Comparison of ENCODE assay signal across 1 cellular context in the genomic region with DNA sequence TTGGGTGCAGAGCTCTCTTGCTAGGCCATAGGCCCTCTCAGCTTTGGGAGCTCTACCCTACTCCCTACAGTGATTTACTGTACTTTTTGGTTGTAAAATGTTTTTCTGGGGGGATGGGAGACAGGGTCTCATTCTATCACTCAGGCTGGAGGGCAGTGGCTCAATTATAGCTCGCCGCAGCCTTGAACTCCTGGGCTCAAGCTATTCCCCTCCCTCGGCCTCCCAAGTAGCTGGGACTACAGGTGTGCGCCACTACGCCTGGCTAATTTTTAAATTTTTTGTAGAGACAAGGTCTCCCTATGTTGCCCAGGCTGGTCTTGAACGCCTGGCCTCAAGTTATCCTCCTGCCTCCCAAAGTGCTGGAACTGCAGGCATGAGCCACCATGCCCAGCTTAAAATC.
TF ChIP-seq lines count a peak whose summit lies in the region.

No MANE protein-coding gene starts in this region.

TF ChIP-seq in K562, 482 proteins besides CTCF, POLR2A, EP300 and RAD21 (continued from another document):
- TF ChIP-seq, protein P1, sequence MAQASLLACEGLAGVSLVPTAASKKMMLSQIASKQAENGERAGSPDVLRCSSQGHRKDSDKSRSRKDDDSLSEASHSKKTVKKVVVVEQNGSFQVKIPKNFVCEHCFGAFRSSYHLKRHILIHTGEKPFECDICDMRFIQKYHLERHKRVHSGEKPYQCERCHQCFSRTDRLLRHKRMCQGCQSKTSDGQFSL (CRISPR knock-in tag; IDR thresholded peaks at IDR 0.05) = peak; percentile 30; the same call in 1 of the 2 replicates
- TF ChIP-seq, protein P1 (tag; IDR thresholded peaks at IDR 0.05) = no peak
- TF ChIP-seq PCBP1 (IDR thresholded peaks at IDR 0.05; ENCODE audit: low read depth, low read length, poor library complexity, severe bottlenecking) (no peak), ZNF668 (CRISPR knock-in tag; IDR thresholded peaks at IDR 0.05) (no peak), POU5F1 (IDR thresholded peaks at IDR 0.05; ENCODE audit: borderline replicate concordance, low read depth, low read length, partially characterized antibody) (no peak), ZNF146 (CRISPR knock-in tag; IDR thresholded peaks at IDR 0.05; ENCODE audit: unreplicated experiment) (no peak), PHB2 (IDR thresholded peaks at IDR 0.05; ENCODE audit: low read depth) (no peak), ETS2 (tag; IDR thresholded peaks at IDR 0.05; ENCODE audit: borderline replicate concordance, poor library complexity, severe bottlenecking) (no peak), BRCA1 (IDR thresholded peaks at IDR 0.05) (no peak), BRCA1 (CRISPR knock-in tag; IDR thresholded peaks at IDR 0.05) (no peak), GABPA (tag; conservative IDR thresholded peaks at IDR 0.05; ENCODE audit: low read depth) (no peak), ZNF232 (CRISPR knock-in tag; IDR thresholded peaks at IDR 0.05) (no peak), ZNF57 (CRISPR knock-in tag; IDR thresholded peaks at IDR 0.05) (no peak), ZNF583 (CRISPR knock-in tag; IDR thresholded peaks at IDR 0.05) (no peak), SMARCA5 (IDR thresholded peaks at IDR 0.05) (peak; percentile 21; the same call in 1 of the 2 replicates), NR2F6 (CRISPR knock-in tag; IDR thresholded peaks at IDR 0.05) (no peak)
- TF ChIP-seq, protein P2, sequence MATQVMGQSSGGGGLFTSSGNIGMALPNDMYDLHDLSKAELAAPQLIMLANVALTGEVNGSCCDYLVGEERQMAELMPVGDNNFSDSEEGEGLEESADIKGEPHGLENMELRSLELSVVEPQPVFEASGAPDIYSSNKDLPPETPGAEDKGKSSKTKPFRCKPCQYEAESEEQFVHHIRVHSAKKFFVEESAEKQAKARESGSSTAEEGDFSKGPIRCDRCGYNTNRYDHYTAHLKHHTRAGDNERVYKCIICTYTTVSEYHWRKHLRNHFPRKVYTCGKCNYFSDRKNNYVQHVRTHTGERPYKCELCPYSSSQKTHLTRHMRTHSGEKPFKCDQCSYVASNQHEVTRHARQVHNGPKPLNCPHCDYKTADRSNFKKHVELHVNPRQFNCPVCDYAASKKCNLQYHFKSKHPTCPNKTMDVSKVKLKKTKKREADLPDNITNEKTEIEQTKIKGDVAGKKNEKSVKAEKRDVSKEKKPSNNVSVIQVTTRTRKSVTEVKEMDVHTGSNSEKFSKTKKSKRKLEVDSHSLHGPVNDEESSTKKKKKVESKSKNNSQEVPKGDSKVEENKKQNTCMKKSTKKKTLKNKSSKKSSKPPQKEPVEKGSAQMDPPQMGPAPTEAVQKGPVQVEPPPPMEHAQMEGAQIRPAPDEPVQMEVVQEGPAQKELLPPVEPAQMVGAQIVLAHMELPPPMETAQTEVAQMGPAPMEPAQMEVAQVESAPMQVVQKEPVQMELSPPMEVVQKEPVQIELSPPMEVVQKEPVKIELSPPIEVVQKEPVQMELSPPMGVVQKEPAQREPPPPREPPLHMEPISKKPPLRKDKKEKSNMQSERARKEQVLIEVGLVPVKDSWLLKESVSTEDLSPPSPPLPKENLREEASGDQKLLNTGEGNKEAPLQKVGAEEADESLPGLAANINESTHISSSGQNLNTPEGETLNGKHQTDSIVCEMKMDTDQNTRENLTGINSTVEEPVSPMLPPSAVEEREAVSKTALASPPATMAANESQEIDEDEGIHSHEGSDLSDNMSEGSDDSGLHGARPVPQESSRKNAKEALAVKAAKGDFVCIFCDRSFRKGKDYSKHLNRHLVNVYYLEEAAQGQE (CRISPR knock-in tag; IDR thresholded peaks at IDR 0.05; ENCODE audit: low read depth) = 0 out of 2 replicates have a peak, but pooled peaks have one; percentile 15
- TF ChIP-seq, protein P3, sequence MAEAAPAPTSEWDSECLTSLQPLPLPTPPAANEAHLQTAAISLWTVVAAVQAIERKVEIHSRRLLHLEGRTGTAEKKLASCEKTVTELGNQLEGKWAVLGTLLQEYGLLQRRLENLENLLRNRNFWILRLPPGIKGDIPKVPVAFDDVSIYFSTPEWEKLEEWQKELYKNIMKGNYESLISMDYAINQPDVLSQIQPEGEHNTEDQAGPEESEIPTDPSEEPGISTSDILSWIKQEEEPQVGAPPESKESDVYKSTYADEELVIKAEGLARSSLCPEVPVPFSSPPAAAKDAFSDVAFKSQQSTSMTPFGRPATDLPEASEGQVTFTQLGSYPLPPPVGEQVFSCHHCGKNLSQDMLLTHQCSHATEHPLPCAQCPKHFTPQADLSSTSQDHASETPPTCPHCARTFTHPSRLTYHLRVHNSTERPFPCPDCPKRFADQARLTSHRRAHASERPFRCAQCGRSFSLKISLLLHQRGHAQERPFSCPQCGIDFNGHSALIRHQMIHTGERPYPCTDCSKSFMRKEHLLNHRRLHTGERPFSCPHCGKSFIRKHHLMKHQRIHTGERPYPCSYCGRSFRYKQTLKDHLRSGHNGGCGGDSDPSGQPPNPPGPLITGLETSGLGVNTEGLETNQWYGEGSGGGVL (CRISPR knock-in tag; IDR thresholded peaks at IDR 0.05) = no peak
- TF ChIP-seq, protein P4, sequence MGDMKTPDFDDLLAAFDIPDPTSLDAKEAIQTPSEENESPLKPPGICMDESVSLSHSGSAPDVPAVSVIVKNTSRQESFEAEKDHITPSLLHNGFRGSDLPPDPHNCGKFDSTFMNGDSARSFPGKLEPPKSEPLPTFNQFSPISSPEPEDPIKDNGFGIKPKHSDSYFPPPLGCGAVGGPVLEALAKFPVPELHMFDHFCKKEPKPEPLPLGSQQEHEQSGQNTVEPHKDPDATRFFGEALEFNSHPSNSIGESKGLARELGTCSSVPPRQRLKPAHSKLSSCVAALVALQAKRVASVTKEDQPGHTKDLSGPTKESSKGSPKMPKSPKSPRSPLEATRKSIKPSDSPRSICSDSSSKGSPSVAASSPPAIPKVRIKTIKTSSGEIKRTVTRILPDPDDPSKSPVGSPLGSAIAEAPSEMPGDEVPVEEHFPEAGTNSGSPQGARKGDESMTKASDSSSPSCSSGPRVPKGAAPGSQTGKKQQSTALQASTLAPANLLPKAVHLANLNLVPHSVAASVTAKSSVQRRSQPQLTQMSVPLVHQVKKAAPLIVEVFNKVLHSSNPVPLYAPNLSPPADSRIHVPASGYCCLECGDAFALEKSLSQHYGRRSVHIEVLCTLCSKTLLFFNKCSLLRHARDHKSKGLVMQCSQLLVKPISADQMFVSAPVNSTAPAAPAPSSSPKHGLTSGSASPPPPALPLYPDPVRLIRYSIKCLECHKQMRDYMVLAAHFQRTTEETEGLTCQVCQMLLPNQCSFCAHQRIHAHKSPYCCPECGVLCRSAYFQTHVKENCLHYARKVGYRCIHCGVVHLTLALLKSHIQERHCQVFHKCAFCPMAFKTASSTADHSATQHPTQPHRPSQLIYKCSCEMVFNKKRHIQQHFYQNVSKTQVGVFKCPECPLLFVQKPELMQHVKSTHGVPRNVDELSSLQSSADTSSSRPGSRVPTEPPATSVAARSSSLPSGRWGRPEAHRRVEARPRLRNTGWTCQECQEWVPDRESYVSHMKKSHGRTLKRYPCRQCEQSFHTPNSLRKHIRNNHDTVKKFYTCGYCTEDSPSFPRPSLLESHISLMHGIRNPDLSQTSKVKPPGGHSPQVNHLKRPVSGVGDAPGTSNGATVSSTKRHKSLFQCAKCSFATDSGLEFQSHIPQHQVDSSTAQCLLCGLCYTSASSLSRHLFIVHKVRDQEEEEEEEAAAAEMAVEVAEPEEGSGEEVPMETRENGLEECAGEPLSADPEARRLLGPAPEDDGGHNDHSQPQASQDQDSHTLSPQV (IDR thresholded peaks at IDR 0.05) = no peak
- TF ChIP-seq, protein P5, sequence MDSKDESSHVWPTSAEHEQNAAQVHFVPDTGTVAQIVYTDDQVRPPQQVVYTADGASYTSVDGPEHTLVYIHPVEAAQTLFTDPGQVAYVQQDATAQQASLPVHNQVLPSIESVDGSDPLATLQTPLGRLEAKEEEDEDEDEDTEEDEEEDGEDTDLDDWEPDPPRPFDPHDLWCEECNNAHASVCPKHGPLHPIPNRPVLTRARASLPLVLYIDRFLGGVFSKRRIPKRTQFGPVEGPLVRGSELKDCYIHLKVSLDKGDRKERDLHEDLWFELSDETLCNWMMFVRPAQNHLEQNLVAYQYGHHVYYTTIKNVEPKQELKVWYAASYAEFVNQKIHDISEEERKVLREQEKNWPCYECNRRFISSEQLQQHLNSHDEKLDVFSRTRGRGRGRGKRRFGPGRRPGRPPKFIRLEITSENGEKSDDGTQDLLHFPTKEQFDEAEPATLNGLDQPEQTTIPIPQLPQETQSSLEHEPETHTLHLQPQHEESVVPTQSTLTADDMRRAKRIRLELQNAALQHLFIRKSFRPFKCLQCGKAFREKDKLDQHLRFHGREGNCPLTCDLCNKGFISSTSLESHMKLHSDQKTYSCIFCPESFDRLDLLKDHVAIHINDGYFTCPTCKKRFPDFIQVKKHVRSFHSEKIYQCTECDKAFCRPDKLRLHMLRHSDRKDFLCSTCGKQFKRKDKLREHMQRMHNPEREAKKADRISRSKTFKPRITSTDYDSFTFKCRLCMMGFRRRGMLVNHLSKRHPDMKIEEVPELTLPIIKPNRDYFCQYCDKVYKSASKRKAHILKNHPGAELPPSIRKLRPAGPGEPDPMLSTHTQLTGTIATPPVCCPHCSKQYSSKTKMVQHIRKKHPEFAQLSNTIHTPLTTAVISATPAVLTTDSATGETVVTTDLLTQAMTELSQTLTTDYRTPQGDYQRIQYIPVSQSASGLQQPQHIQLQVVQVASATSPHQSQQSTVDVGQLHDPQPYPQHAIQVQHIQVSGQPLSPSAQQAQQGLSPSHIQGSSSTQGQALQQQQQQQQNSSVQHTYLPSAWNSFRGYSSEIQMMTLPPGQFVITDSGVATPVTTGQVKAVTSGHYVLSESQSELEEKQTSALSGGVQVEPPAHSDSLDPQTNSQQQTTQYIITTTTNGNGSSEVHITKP (IDR thresholded peaks at IDR 0.05; ENCODE audit: partially characterized antibody) = no peak
TF ChIP-seq in K562: peak in this region for 3.
